Comparison of ENCODE assay signal across 1 cellular context in the genomic region with DNA sequence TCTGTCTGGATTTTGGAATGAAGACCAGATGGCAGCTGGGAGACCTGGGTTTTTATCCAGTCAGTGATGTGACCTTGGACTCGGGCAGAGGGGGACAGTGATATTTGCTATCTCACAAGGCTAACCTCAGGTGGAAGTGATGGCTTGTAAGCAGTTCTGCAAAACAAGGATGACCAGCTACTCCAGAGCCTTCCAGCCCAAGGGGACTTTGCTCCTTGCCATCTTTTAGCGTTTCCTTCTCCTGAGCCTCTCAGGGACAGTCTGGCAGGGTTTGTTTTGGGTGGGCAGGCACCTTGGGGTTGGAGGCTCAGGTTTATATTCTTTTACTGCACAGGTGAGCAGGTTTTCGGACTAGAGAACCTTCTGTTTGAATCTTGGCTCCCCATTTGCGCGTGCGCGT.
TF ChIP-seq lines count a peak whose summit lies in the region.

No MANE protein-coding gene starts in this region.

TF ChIP-seq in SK-N-SH, 30 proteins besides CTCF, POLR2A, EP300 and RAD21:
- TF ChIP-seq, protein P1, sequence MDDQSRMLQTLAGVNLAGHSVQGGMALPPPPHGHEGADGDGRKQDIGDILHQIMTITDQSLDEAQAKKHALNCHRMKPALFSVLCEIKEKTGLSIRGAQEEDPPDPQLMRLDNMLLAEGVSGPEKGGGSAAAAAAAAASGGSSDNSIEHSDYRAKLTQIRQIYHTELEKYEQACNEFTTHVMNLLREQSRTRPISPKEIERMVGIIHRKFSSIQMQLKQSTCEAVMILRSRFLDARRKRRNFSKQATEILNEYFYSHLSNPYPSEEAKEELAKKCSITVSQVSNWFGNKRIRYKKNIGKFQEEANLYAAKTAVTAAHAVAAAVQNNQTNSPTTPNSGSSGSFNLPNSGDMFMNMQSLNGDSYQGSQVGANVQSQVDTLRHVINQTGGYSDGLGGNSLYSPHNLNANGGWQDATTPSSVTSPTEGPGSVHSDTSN (IDR thresholded peaks at IDR 0.05), result no peak
- TF ChIP-seq RXRA (IDR thresholded peaks at IDR 0.05; ENCODE audit: borderline replicate concordance, low read depth) (no peak), NFIC (IDR thresholded peaks at IDR 0.05; ENCODE audit: borderline replicate concordance) (no peak), GABPA (IDR thresholded peaks at IDR 0.05; ENCODE audit: low read depth) (no peak), EZH2phosphoT487 (IDR thresholded peaks at IDR 0.05; ENCODE audit: borderline replicate concordance, low read depth) (no peak)
- TF ChIP-seq, protein P2, sequence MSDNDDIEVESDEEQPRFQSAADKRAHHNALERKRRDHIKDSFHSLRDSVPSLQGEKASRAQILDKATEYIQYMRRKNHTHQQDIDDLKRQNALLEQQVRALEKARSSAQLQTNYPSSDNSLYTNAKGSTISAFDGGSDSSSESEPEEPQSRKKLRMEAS (IDR thresholded peaks at IDR 0.05; ENCODE audit: low read depth), result no peak
- TF ChIP-seq, protein P3, sequence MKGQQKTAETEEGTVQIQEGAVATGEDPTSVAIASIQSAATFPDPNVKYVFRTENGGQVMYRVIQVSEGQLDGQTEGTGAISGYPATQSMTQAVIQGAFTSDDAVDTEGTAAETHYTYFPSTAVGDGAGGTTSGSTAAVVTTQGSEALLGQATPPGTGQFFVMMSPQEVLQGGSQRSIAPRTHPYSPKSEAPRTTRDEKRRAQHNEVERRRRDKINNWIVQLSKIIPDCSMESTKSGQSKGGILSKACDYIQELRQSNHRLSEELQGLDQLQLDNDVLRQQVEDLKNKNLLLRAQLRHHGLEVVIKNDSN (IDR thresholded peaks at IDR 0.05; ENCODE audit: borderline replicate concordance, low read depth), result no peak
